8 cellular contexts compared by ENCODE assay signal in genomic region chr6:139262519-139263300, GRCh38. TPM values are rescaled to one million over a fixed set of nuclear protein-coding genes. Genes with fewer than 3 reads are reported as not detected.
DNase-seq lines count a peak whose midpoint lies in the region; ATAC-seq, FAIRE-seq and TF ChIP-seq lines count a peak whose summit lies in the region.

No MANE protein-coding gene starts in this region.

- no peaks in the 10 kb centered on the region for H3K4me1 Mint-ChIP-seq in astrocyte (ENCODE audit: low read depth, unreplicated experiment)

- no peak overlapping the region for H3K4me3 ChIP-seq in astrocyte (ENCODE audit: insufficient read depth, low read depth, low read length)
- no peak overlapping the region for H3K4me3 ChIP-seq in right atrium auricular region

- ATAC-seq in GM18511 (IDR thresholded peaks at IDR 0.05; ENCODE audit: unreplicated experiment) (peak; percentile 95), GM21825 (IDR thresholded peaks at IDR 0.05; ENCODE audit: unreplicated experiment) (peak; percentile 90), Right ventricle myocardium inferior (no peak)

- H3K36me3 Mint-ChIP-seq in astrocyte (ENCODE audit: low read depth, unreplicated experiment), result no peaks in the 10 kb centered on the region

- no peak overlapping the region for H2AFZ ChIP-seq in astrocyte (ENCODE audit: low read depth, low read length)

- no peaks in the 10 kb centered on the region for H3K9me3 Mint-ChIP-seq in astrocyte (ENCODE audit: unreplicated experiment)

- H3K27ac ChIP-seq in astrocyte (ENCODE audit: low read depth, low read length) (no peak overlapping the region), right atrium auricular region (no peak overlapping the region)

- intact Hi-C loops in Right ventricle myocardium inferior (cut with DNase I), result no loop called here

- peak overlapping the region; percentile 15 for H3K4me2 ChIP-seq in astrocyte (ENCODE audit: low read length)

- H3K79me2 ChIP-seq in astrocyte (ENCODE audit: insufficient read depth, low read length), result no peaks in the 10 kb centered on the region

- H3K27me3 Mint-ChIP-seq in astrocyte (ENCODE audit: low read depth, unreplicated experiment), result peaks cover 3% of the 10 kb centered on the region

- no peaks in the 10 kb centered on the region for H4K20me1 ChIP-seq in astrocyte (ENCODE audit: insufficient read depth, low read length)

- no peak for TF ChIP-seq CTCF in astrocyte (IDR thresholded peaks at IDR 0.05; ENCODE audit: insufficient read depth, low read depth, low read length)
- TF ChIP-seq CTCF in right atrium auricular region (IDR thresholded peaks at IDR 0.05), result no peak

- DNase-seq in NCI-H2081 (lab: John Stamatoyannopoulos, UW), result peak; percentile 54 to 91
- DNase-seq in astrocyte (ENCODE audit: low read depth), result peak; percentile 55
- no peak for DNase-seq in HUDEP-2 (lab: John Stamatoyannopoulos, UW; ENCODE audit: unreplicated experiment in 76 of 76)
- DNase-seq in Right ventricle myocardium inferior (ENCODE audit: missing footprints), result no peak
- no peak for DNase-seq in H4 (ENCODE audit: low spot score)
- DNase-seq in right atrium auricular region (ENCODE audit: low spot score), result no peak

- FAIRE-seq in astrocyte (lab: Jason Lieb, UNC), result no peak

- no peak overlapping the region for H3K9ac ChIP-seq in astrocyte (ENCODE audit: low read length)

- H3K4me3 Mint-ChIP-seq in astrocyte (ENCODE audit: unreplicated experiment), result no peak overlapping the region

- H3K4me1 ChIP-seq in astrocyte (ENCODE audit: insufficient read depth, low read length), result no peaks in the 10 kb centered on the region
- H3K4me1 ChIP-seq in right atrium auricular region, result peaks cover 0 to 5% of the 10 kb centered on the region in 2 donors

- no peaks in the 10 kb centered on the region for H3K36me3 ChIP-seq in astrocyte (ENCODE audit: insufficient read depth, low read length)
- peaks cover 41% of the 10 kb centered on the region for H3K36me3 ChIP-seq in right atrium auricular region

- no peaks in the 10 kb centered on the region for H3K9me3 ChIP-seq in astrocyte (ENCODE audit: insufficient read depth, low read depth, low read length)
- H3K9me3 ChIP-seq in right atrium auricular region, result no peaks in the 10 kb centered on the region

- H3K27ac Mint-ChIP-seq in astrocyte (ENCODE audit: unreplicated experiment), result no peak overlapping the region

- H3K27me3 ChIP-seq in astrocyte (ENCODE audit: insufficient read depth, low read length) (no peaks in the 10 kb centered on the region), right atrium auricular region (no peaks in the 10 kb centered on the region)

RNA-seq across cellular contexts. Expression of gene TXLNB, which starts 29.1 kb away (rescaled TPM):
- total RNA-seq in astrocyte (0.57 and 0.58 TPM in 2 replicates), Right ventricle myocardium inferior (122 TPM), right atrium auricular region (100 to 1,000 TPM in 1 of 2 donors, 10 to 100 TPM in 1; 74.7 to 132 TPM)
- total RNA-seq in H4 (2014; rRNA removed; shearing (Covaris generic)), result 0.04 and 0.18 TPM in 2 replicates

Comparison
In these comparisons a context has a peak if more than half of its experiments do, and no peak if none do; other contexts are left out.
1. DNase-seq: peak in NCI-H2081 (2 of 2) and astrocyte (single experiment); none in HUDEP-2 (0 of 76), Right ventricle myocardium inferior (single experiment), H4 (single experiment) and right atrium auricular region (single experiment).
2. RNA of gene TXLNB, which starts 29.1 kb away (total RNA-seq): 74.7 to 132 TPM in right atrium auricular region and 122 TPM in Right ventricle myocardium inferior (single experiment); 0.57 to 0.58 TPM in astrocyte and 0.04 to 0.18 TPM in H4; every median in the first group is over 10 times any median in the second.